Comparison of ENCODE assay signal across 12 cellular contexts in the genomic region with DNA sequence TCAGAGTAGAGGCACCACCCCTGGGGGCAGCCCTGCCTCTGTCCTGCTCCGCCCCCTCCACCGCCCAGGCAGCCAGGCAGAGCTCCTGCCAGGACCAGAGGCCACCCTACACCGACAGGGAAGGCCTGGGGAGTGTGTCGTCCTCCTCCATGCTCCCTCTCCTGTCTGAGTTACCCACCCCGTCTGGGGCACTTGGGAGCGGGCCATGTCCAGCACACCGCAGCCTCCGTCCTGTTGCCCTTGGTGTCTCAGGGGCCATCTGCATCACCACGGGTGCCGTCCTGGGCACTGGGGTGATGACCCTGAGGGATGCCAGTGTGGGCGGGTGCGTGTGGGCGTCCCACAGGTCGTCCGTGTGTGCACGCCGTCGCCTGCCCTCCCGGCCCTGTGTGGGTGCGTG.
DNase-seq lines count a peak whose midpoint lies in the region; ATAC-seq and TF ChIP-seq lines count a peak whose summit lies in the region.
"Had no signal": no experiment of that assay in that cellular context is flagged by ENCODE, and none has a peak within 500 bp of the region (broad histone marks: within the 10 kb centered on the region; RNA-seq: fewer than 3 reads in every experiment).

No MANE protein-coding gene starts in this region.

- dilution Hi-C loops in IMR-90 (cut with HindIII; ENCODE audit: low sequenced_read_pairs, unreplicated experiment): no loop called here

- peaks cover 8% of the 10 kb centered on the region for H3K36me3 Mint-ChIP-seq in chondrocyte (ENCODE audit: low read depth)

- H3K9me3 Mint-ChIP-seq in stimulated activated naive CD8-positive, alpha-beta T cell treated with anti-CD3 and anti-CD28 coated beads, Interleukin-15, amount 100 ng/mL, for 72 hours: no peaks in the 10 kb centered on the region
- no peaks in the 10 kb centered on the region for H3K9me3 Mint-ChIP-seq in chondrocyte (ENCODE audit: low read depth)
- H3K9me3 Mint-ChIP-seq: CD8-positive, alpha-beta T cell had no signal

- no peak for DNase-seq in stimulated activated naive CD8-positive, alpha-beta T cell treated with anti-CD3 and anti-CD28 coated beads, Interleukin-15, amount 100 ng/mL, for 72 hours
- no peak for DNase-seq in stimulated activated naive CD8-positive, alpha-beta T cell treated with anti-CD3 and anti-CD28 coated beads, Interleukin-15, Interleukin-2, amounts not matched to agents 100 U/mL and 50 U/mL, for 24 hours
- DNase-seq in IMR-90 (no peak), chondrocyte (ENCODE audit: low spot score) (peak; percentile 91), middle frontal gyrus (ENCODE audit: extremely low spot score, low spot score) (no peak), upper lobe of left lung (no peak)
- DNase-seq: ACHN; CD8-positive, alpha-beta T cell; COR-L47; GF-D8 had no signal

- no peak for TF ChIP-seq RAD21 in IMR-90 (IDR thresholded peaks at IDR 0.05; ENCODE audit: low read length)

- H3K9me3 ChIP-seq in IMR-90 (ENCODE audit: control insufficient read depth, insufficient read depth, low read length) (no peaks in the 10 kb centered on the region), upper lobe of left lung (no peaks in the 10 kb centered on the region)

- H3K14ac ChIP-seq in IMR-90 (replicated peaks; ENCODE audit: low read depth, low read length): no peak overlapping the region

- no peak overlapping the region for H3K18ac ChIP-seq in IMR-90 (ENCODE audit: low read depth, low read length)

- H3K56ac ChIP-seq in IMR-90 (ENCODE audit: extremely low read depth, insufficient read depth, low read length): no peak overlapping the region

- no peaks in the 10 kb centered on the region for H3K27me3 Mint-ChIP-seq in stimulated activated naive CD8-positive, alpha-beta T cell treated with anti-CD3 and anti-CD28 coated beads, Interleukin-15, amount 100 ng/mL, for 72 hours
- no peaks in the 10 kb centered on the region for H3K27me3 Mint-ChIP-seq in chondrocyte (ENCODE audit: low read depth)

- no peaks in the 10 kb centered on the region; the same call in 1 of the 2 replicates for H4K20me1 ChIP-seq in IMR-90 (ENCODE audit: insufficient read depth, low read length)

- POLR2A ChIA-PET in IMR-90 (lab: Charles Lee; ENCODE audit: unreplicated experiment): no interaction called here

- peak overlapping the region; percentile 65 for H2AK9ac ChIP-seq in IMR-90 (replicated peaks; ENCODE audit: low read depth, low read length, poor library complexity)

- H2BK20ac ChIP-seq in IMR-90 (ENCODE audit: low read depth, low read length): no peak overlapping the region

- no peak overlapping the region for H4K8ac ChIP-seq in IMR-90 (ENCODE audit: low read depth in 2 of 2, low read length in 2 of 2)

- H2AK5ac ChIP-seq in IMR-90 (ENCODE audit: low read depth, low read length): no peak overlapping the region

- H3K4ac ChIP-seq in IMR-90 (ENCODE audit: low read depth, low read length): no peak overlapping the region

- WGBS in IMR-90 (ENCODE audit: extremely low coverage in 2 of 2, insufficient read length in 1 of 2), 2 experiments: 79% methylated on average over 4 of the region's 20 CpGs; no CpG with 5 or more reads in 1 of the 2 experiments
- 85 to 98% methylated on average over 10 to 18 of the region's 20 CpGs for WGBS in upper lobe of left lung, 2 donors

- in situ Hi-C loops in IMR-90 (cut with MboI; ENCODE audit: low sequenced_read_pairs): no loop called here

- H3K4me1 Mint-ChIP-seq in stimulated activated naive CD8-positive, alpha-beta T cell treated with anti-CD3 and anti-CD28 coated beads, Interleukin-15, amount 100 ng/mL, for 72 hours: peaks cover 28% of the 10 kb centered on the region
- H3K4me1 Mint-ChIP-seq in chondrocyte (ENCODE audit: low read depth): peaks cover 18% of the 10 kb centered on the region

- TF ChIP-seq CTCF in IMR-90 (conservative IDR thresholded peaks at IDR 0.05; ENCODE audit: low read depth, low read length) (no peak), chondrocyte (IDR thresholded peaks at IDR 0.05) (no peak), upper lobe of left lung (IDR thresholded peaks at IDR 0.05) (no peak)

- no peak overlapping the region for H3K27ac Mint-ChIP-seq in stimulated activated naive CD8-positive, alpha-beta T cell treated with anti-CD3 and anti-CD28 coated beads, Interleukin-15, amount 100 ng/mL, for 72 hours
- no peak overlapping the region for H3K27ac Mint-ChIP-seq in chondrocyte (ENCODE audit: unreplicated experiment)
- H3K27ac Mint-ChIP-seq: CD8-positive, alpha-beta T cell had no signal

- H3K36me3 ChIP-seq in IMR-90 (ENCODE audit: control insufficient read depth, insufficient read depth, low read length) (peaks cover 21% of the 10 kb centered on the region), upper lobe of left lung (peaks cover 0 to 73% (median 52%) of the 10 kb centered on the region in 4 donors)

- H3K4me1 ChIP-seq in IMR-90 (ENCODE audit: control insufficient read depth, insufficient read depth, low read length) (peaks cover 4% of the 10 kb centered on the region), upper lobe of left lung (no peaks in the 10 kb centered on the region)

- TF ChIP-seq POLR2A in IMR-90 (IDR thresholded peaks at IDR 0.05; ENCODE audit: low read depth, low read length) (no peak), upper lobe of left lung (IDR thresholded peaks at IDR 0.05) (no peak)

- H3K9me1 ChIP-seq in IMR-90 (ENCODE audit: insufficient read depth, low read length): peaks cover 7% of the 10 kb centered on the region

- no peaks in the 10 kb centered on the region for H3K27me3 ChIP-seq in IMR-90 (ENCODE audit: control insufficient read depth, insufficient read depth, low read length)
- no peaks in the 10 kb centered on the region for H3K27me3 ChIP-seq in upper lobe of left lung

- TF ChIP-seq EP300 in upper lobe of left lung (IDR thresholded peaks at IDR 0.05): no peak

- H3K4me3 ChIP-seq in IMR-90 (ENCODE audit: insufficient read depth, low read depth, low read length) (no peak overlapping the region), upper lobe of left lung (no peak overlapping the region)

- H2AFZ ChIP-seq in IMR-90 (replicated peaks; ENCODE audit: low read length, poor library complexity): peak overlapping the region; percentile 6

- H3K79me1 ChIP-seq in IMR-90 (ENCODE audit: low read depth in 1 of 2, low read length in 2 of 2): peaks cover 4 to 19% of the 10 kb centered on the region in 2 experiments; a peak in 3 of 4 replicates

- H3K4me2 ChIP-seq in IMR-90 (ENCODE audit: low read depth, low read length): no peak overlapping the region

- H3K9ac ChIP-seq in IMR-90 (ENCODE audit: low read depth, low read length): no peak overlapping the region

- no peak overlapping the region for H4K5ac ChIP-seq in IMR-90 (ENCODE audit: low read depth, low read length)

- intact Hi-C loops in IMR-90 (cut with micrococcal nuclease): no loop called here

- no peak overlapping the region for H3K23ac ChIP-seq in IMR-90 (ENCODE audit: low read depth, low read length)

- H2BK5ac ChIP-seq in IMR-90 (ENCODE audit: low read depth, low read length, poor library complexity, severe bottlenecking): no peak overlapping the region

- ATAC-seq in stimulated activated naive CD8-positive, alpha-beta T cell treated with anti-CD3 and anti-CD28 coated beads, Interleukin-15, amount 100 ng/mL, for 72 hours: peak; percentile 18
- ATAC-seq in stimulated activated naive CD8-positive, alpha-beta T cell treated with anti-CD3 and anti-CD28 coated beads, Interleukin-15, Interleukin-2, amounts not matched to agents 100 U/mL and 50 U/mL, for 24 hours: no peak
- ATAC-seq in IMR-90 (ENCODE audit: low read depth) (no peak), GM18907 (IDR thresholded peaks at IDR 0.05; ENCODE audit: unreplicated experiment) (no peak), upper lobe of left lung (ENCODE audit: low FRiP score in 2 of 2) (no peak)
- ATAC-seq: CD8-positive, alpha-beta T cell had no signal

- no peak overlapping the region for H2BK120ac ChIP-seq in IMR-90 (ENCODE audit: low read depth, low read length)

- BruUV-seq in IMR-90 (replicated peaks; lab: Mats Ljungman, UMichigan): no TSS peak

- CTCF ChIA-PET in IMR-90 (lab: Yijun Ruan, JAX): no interaction called here

- H3K27ac ChIP-seq in IMR-90 (ENCODE audit: insufficient read depth, low read length) (no peak overlapping the region), upper lobe of left lung (no peak overlapping the region)
- H3K27ac ChIP-seq: C4-2B had no signal

- H4K91ac ChIP-seq in IMR-90 (ENCODE audit: insufficient read depth, low read depth, low read length): no peak overlapping the region

- no peak overlapping the region for H3K4me3 Mint-ChIP-seq in stimulated activated naive CD8-positive, alpha-beta T cell treated with anti-CD3 and anti-CD28 coated beads, Interleukin-15, amount 100 ng/mL, for 72 hours
- no peak overlapping the region for H3K4me3 Mint-ChIP-seq in chondrocyte (ENCODE audit: unreplicated experiment)
- H3K4me3 Mint-ChIP-seq: CD8-positive, alpha-beta T cell had no signal

- H2BK15ac ChIP-seq in IMR-90 (ENCODE audit: low read depth, low read length): no peak overlapping the region

TF ChIP-seq in IMR-90, 13 proteins besides CTCF, POLR2A, EP300 and RAD21:
- TF ChIP-seq, protein P1, sequence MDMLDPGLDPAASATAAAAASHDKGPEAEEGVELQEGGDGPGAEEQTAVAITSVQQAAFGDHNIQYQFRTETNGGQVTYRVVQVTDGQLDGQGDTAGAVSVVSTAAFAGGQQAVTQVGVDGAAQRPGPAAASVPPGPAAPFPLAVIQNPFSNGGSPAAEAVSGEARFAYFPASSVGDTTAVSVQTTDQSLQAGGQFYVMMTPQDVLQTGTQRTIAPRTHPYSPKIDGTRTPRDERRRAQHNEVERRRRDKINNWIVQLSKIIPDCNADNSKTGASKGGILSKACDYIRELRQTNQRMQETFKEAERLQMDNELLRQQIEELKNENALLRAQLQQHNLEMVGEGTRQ (IDR thresholded peaks at IDR 0.05; ENCODE audit: low read depth, low read length): no peak
- no peak for TF ChIP-seq CHD1 (IDR thresholded peaks at IDR 0.05; ENCODE audit: low read depth, low read length)
- TF ChIP-seq MAZ (IDR thresholded peaks at IDR 0.05; ENCODE audit: borderline replicate concordance, low read depth, low read length): no peak
- TF ChIP-seq CEBPB (IDR thresholded peaks at IDR 0.05; ENCODE audit: low read depth, low read length): no peak
- TF ChIP-seq SMC3 (IDR thresholded peaks at IDR 0.05; ENCODE audit: low read depth, low read length): no peak
- TF ChIP-seq MAFK (IDR thresholded peaks at IDR 0.05; ENCODE audit: low read depth, low read length): no peak
